13 cellular contexts compared by ENCODE assay signal in genomic region chr6:12343440-12344162, GRCh38. TPM values are rescaled to one million over a fixed set of nuclear protein-coding genes. Genes with fewer than 3 reads are reported as not detected.
A peak's percentile ranks its signal among the peaks of the same experiment; 100 is the strongest.
DNase-seq lines count a peak whose midpoint lies in the region; ATAC-seq and TF ChIP-seq lines count a peak whose summit lies in the region.
"Had no signal": no experiment of that assay in that cellular context is flagged by ENCODE, and none has a peak within 500 bp of the region (broad histone marks: within the 10 kb centered on the region; RNA-seq: fewer than 3 reads in every experiment).

No MANE protein-coding gene starts in this region.

- H4K20me1 ChIP-seq in BLaER1: no peaks in the 10 kb centered on the region

- peak; percentile 33 for DNase-seq in NCI-H526 treated with DMSO at 0.1 percent for 48 hours (lab: John Stamatoyannopoulos, UW)
- peak; percentile 66 for DNase-seq in colonic mucosa
- DNase-seq in mucosa of gallbladder (ENCODE audit: low spot score): peak; percentile 78
- DNase-seq in activated T-cell treated with anti-CD3 and anti-CD28 coated beads, Interleukin-2, amount 50 U/mL, for 48 hours: no peak
- DNase-seq in stimulated activated CD4-positive, alpha-beta T cell treated with anti-CD3 and anti-CD28 coated beads, Interleukin-15, amount 100 ng/mL, for 24 hours: no peak
- DNase-seq in HAP-1 (ENCODE audit: low spot score in 2 of 2): no peak
- DNase-seq: activated CD4-positive, alpha-beta T cell treated with anti-CD3 and anti-CD28 coated beads, Interleukin-2, amount 50 U/mL, for 1 hour; heart left ventricle; left ventricle myocardium superior; NCI-H2107 had no signal

- ATAC-seq in HG02870 (IDR thresholded peaks at IDR 0.05; ENCODE audit: unreplicated experiment): no peak
- ATAC-seq: heart left ventricle, left ventricle myocardium superior had no signal

- no peak for TF ChIP-seq CTCF in colonic mucosa (IDR thresholded peaks at IDR 0.05)

- H3K4me1 ChIP-seq in BLaER1 (peaks cover 22% of the 10 kb centered on the region), colonic mucosa (peaks cover 5% of the 10 kb centered on the region), HAP-1 (0 out of 2 replicates have a peak, but pooled peaks cover 2% of the 10 kb centered on the region)
- H3K4me1 ChIP-seq: heart left ventricle had no signal

- in situ Hi-C loops in HAP-1 (cut with MboI; ENCODE audit: low sequenced_read_pairs): no loop called here

- H3K4me3 ChIP-seq in BLaER1 (no peak overlapping the region), colonic mucosa (no peak overlapping the region), HAP-1 (no peak overlapping the region)
- H3K4me3 ChIP-seq: heart left ventricle, neural progenitor cell had no signal

- H3K36me3 ChIP-seq in BLaER1: no peaks in the 10 kb centered on the region
- no peaks in the 10 kb centered on the region for H3K36me3 ChIP-seq in colonic mucosa
- H3K36me3 ChIP-seq in HAP-1 (replicated peaks): no peaks in the 10 kb centered on the region
- H3K36me3 ChIP-seq: heart left ventricle, neural progenitor cell had no signal

- H3K4me2 ChIP-seq in BLaER1: peak overlapping the region; percentile 27
- H3K4me2 ChIP-seq: neural progenitor cell had no signal

- no peaks in the 10 kb centered on the region for H3K27me3 ChIP-seq in BLaER1
- no peaks in the 10 kb centered on the region for H3K27me3 ChIP-seq in colonic mucosa
- H3K27me3 ChIP-seq in HAP-1 (ENCODE audit: low read depth): no peaks in the 10 kb centered on the region
- H3K27me3 ChIP-seq: heart left ventricle, neural progenitor cell had no signal

- intact Hi-C loops in colonic mucosa (cut with DNase I): no loop called here

- no peak overlapping the region for H3K27ac ChIP-seq in BLaER1
- H3K27ac ChIP-seq in colonic mucosa: peak overlapping the region; percentile 49
- H3K27ac ChIP-seq: heart left ventricle, neural progenitor cell had no signal

- H3K9ac ChIP-seq in BLaER1 (no peak overlapping the region), colonic mucosa (ENCODE audit: low read depth in 2 of 2, low read length in 2 of 2) (peak overlapping the region in 1 of 2 donors; percentile 70)
- H3K9ac ChIP-seq: neural progenitor cell had no signal

- H3K9me3 ChIP-seq in BLaER1: no peaks in the 10 kb centered on the region
- no peaks in the 10 kb centered on the region for H3K9me3 ChIP-seq in colonic mucosa
- no peaks in the 10 kb centered on the region for H3K9me3 ChIP-seq in HAP-1
- H3K9me3 ChIP-seq: heart left ventricle had no signal

RNA-seq across cellular contexts. Expression of gene EDN1, which starts 53.4 kb away (rescaled TPM):
- total RNA-seq in colonic mucosa (10 to 100 TPM in 1 of 2 donors, 1 to 10 TPM in 1; 9.5 to 16.2 TPM), mucosa of gallbladder (6.5 TPM)

Comparison
In these comparisons a context has a peak if more than half of its experiments do, and no peak if none do; other contexts are left out.
1. DNase-seq: peak in NCI-H526 treated with DMSO at 0.1 percent for 48 hours (single experiment), colonic mucosa (single experiment) and mucosa of gallbladder (single experiment); none in activated T-cell treated with anti-CD3 and anti-CD28 coated beads, Interleukin-2, amount 50 U/mL, for 48 hours (0 of 2), stimulated activated CD4-positive, alpha-beta T cell treated with anti-CD3 and anti-CD28 coated beads, Interleukin-15, amount 100 ng/mL, for 24 hours (single experiment) and HAP-1 (0 of 2).